14 cellular contexts compared by ENCODE assay signal in the genomic region with DNA sequence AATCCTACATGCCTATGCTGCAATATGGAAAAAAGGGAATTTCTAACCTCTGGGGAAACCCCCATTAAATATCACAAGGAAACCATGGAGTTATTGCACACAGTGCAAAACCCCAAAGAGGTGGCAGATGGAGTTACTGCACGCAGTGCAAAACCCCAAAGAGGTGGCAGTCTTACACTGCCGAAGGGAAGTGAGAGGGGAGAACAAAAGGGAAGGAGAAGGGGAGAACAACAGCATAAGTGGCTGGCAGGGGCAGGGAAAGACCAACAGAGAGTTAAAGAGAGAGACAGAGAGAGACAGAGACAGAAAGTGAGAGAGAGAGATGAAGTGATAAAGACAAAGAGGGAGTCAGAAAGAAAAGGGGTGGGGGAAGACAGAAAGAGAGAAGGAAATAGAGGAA.
"Had no signal": no experiment of that assay in that cellular context is flagged by ENCODE, and none has a peak within 500 bp of the region (broad histone marks: within the 10 kb centered on the region; RNA-seq: fewer than 3 reads in every experiment).

No MANE protein-coding gene starts in this region.

- H3K4me1 Mint-ChIP-seq: memory B cell, natural killer cell had no signal

- DNase-seq: activated CD4-positive, alpha-beta T cell treated with anti-CD3 and anti-CD28 coated beads, Interleukin-2, amount 10 ng/mL, durations not matched to agents 7 days and 5 days; activated CD8-positive, alpha-beta memory T cell treated with anti-CD3 and anti-CD28 coated beads for 24 hours; activated gamma-delta T cell treated with Interleukin-2 at 50 U/mL for 16 hours; central memory CD4-positive, alpha-beta T cell; colonic mucosa; esophagus squamous epithelium; kidney glomerular epithelial cell; left ventricle myocardium superior; natural killer cell; stimulated activated naive CD4-positive, alpha-beta T cell treated with Interleukin-2 at 50 U/mL for 16 hours had no signal

- ATAC-seq: left ventricle myocardium superior, natural killer cell had no signal

- H3K4me3 Mint-ChIP-seq: activated CD4-positive, alpha-beta T cell treated with anti-CD3 and anti-CD28 coated beads, Interleukin-2, amount 10 ng/mL, durations not matched to agents 7 days and 5 days; activated naive CD8-positive, alpha-beta T cell; brain; memory B cell; natural killer cell; T-helper 2 cell treated with Interferon-gamma antibody and Interleukin-4, amounts not matched to agents 5 μg/mL and 100 μg/mL, for 36 hours had no signal

- H3K36me3 Mint-ChIP-seq: activated naive CD8-positive, alpha-beta T cell; brain; memory B cell; natural killer cell had no signal

- H3K27ac Mint-ChIP-seq: activated CD4-positive, alpha-beta T cell treated with anti-CD3 and anti-CD28 coated beads, Interleukin-2, amount 10 ng/mL, durations not matched to agents 7 days and 5 days; activated naive CD8-positive, alpha-beta T cell; memory B cell; natural killer cell; T-helper 2 cell treated with Interferon-gamma antibody and Interleukin-4, amounts not matched to agents 5 μg/mL and 100 μg/mL, for 36 hours had no signal

- H3K9me3 Mint-ChIP-seq: activated CD4-positive, alpha-beta T cell treated with anti-CD3 and anti-CD28 coated beads, Interleukin-2, amount 10 ng/mL, durations not matched to agents 7 days and 5 days; memory B cell; natural killer cell; T-helper 2 cell treated with Interferon-gamma antibody and Interleukin-4, amounts not matched to agents 5 μg/mL and 100 μg/mL, for 36 hours had no signal
